ENCODE assay signal across 8 cellular contexts in the genomic region with DNA sequence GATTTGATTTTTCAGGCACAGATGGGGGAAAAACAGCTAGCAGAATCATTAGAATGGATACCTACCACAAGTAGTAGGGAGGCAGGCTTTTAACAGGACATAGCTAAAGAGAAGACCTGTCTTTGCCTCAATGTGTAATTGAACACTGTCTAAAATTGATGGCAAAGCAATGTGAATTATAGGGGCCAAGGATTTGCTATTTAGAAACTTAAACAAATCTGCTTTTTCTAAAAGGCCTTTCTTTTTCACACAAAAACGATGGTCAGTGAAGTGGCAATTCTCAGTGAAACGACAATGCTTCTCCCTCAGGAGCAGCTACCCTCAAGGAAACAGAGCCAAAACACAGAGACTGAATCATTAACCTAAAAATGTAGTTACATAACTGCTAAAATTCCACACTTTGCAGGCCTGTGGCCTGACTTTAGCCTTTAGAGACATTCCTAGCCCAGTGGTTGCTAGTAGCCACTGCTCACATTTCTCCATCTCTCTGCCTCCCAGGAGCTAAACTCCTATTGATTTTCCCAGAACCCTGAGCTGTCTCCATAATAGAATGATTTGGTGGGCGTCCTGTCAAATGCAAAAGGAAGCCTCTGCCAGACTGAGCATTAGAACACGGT.
DNase-seq lines count a peak whose midpoint lies in the region; ATAC-seq, FAIRE-seq and TF ChIP-seq lines count a peak whose summit lies in the region.

No MANE protein-coding gene starts in this region.

- H3K4me3 ChIP-seq in HepG2 (replicated peaks in 1 of 3; ENCODE audit: insufficient read depth in 1 of 3, low read depth in 2 of 3, low read length in 3 of 3) (no peak overlapping the region), subcutaneous abdominal adipose tissue (ENCODE audit: low read depth in 1 of 5, low read length in 5 of 5) (no peak overlapping the region), tibial nerve (no peak overlapping the region)

- in situ Hi-C loops in HepG2 (cut with HindIII; ENCODE audit: extremely low pct_ligation_motif_present, low pct_unique_long_range_greater_than_20kb): no loop called here

- H3K36me3 ChIP-seq in HepG2 (replicated peaks in 1 of 2; ENCODE audit: control insufficient read depth in 1 of 2, insufficient read depth in 2 of 2, low read length in 2 of 2) (no peaks in the 10 kb centered on the region), subcutaneous abdominal adipose tissue (ENCODE audit: control insufficient read depth in 5 of 5, insufficient read depth in 5 of 5, low read length in 5 of 5) (no peaks in the 10 kb centered on the region), tibial nerve (no peaks in the 10 kb centered on the region)

- BruUV-seq in HepG2 (replicated peaks; lab: Mats Ljungman, UMichigan): no TSS peak

- TF ChIP-seq EP300 in HepG2 (IDR thresholded peaks at IDR 0.05; ENCODE audit: low read depth in 2 of 2, low read length in 2 of 2) (no peak), HepG2 (CRISPR knock-in tag; IDR thresholded peaks at IDR 0.05; ENCODE audit: borderline replicate concordance) (no peak), tibial nerve (IDR thresholded peaks at IDR 0.05) (peak in 1 of 2 donors; percentile 39)

- TF ChIP-seq POLR2A in HepG2 (IDR thresholded peaks at IDR 0.05; ENCODE audit: insufficient read depth in 1 of 2, low read depth in 2 of 2, low read length in 2 of 2): no peak
- TF ChIP-seq POLR2A in tibial nerve (IDR thresholded peaks at IDR 0.05): no peak

- H4K20me1 ChIP-seq in HepG2 (ENCODE audit: insufficient read depth, low read length): no peaks in the 10 kb centered on the region

- H3K27me3 Mint-ChIP-seq in activated naive CD4-positive, alpha-beta T cell treated with anti-CD3 and anti-CD28 coated beads for 36 hours (ENCODE audit: low read depth): no peaks in the 10 kb centered on the region

- peak; percentile 69 for DNase-seq in HS-5 (ENCODE audit: low read depth)
- peak; percentile 47 for DNase-seq in cerebellum (ENCODE audit: low spot score)
- no peak for DNase-seq in HepG2 (ENCODE audit: low spot score)
- DNase-seq in T-helper 9 cell: no peak
- DNase-seq in tibial nerve (ENCODE audit: low spot score in 2 of 2): no peak
- no peak for DNase-seq in activated naive CD4-positive, alpha-beta T cell treated with anti-CD3 and anti-CD28 coated beads for 36 hours

- intact Hi-C loops in HepG2 (cut with micrococcal nuclease; ENCODE audit: unreplicated experiment): no loop called here
- intact Hi-C loops in activated naive CD4-positive, alpha-beta T cell treated with anti-CD3 and anti-CD28 coated beads for 36 hours (cut with micrococcal nuclease): no loop called here

- H3K4me1 ChIP-seq in HepG2 (ENCODE audit: insufficient read depth, low read length) (no peaks in the 10 kb centered on the region), subcutaneous abdominal adipose tissue (ENCODE audit: control insufficient read depth in 5 of 5, insufficient read depth in 5 of 5, low read length in 5 of 5) (peaks cover 2 to 32% (median 29%) of the 10 kb centered on the region in 5 donors), tibial nerve (peaks cover 0 to 34% (median 13%) of the 10 kb centered on the region in 4 donors)

- no peak overlapping the region for H3K27ac Mint-ChIP-seq in activated naive CD4-positive, alpha-beta T cell treated with anti-CD3 and anti-CD28 coated beads for 36 hours

- TF ChIP-seq RAD21 in HepG2 (CRISPR knock-in tag; IDR thresholded peaks at IDR 0.05): no peak

- H3K4me3 Mint-ChIP-seq in activated naive CD4-positive, alpha-beta T cell treated with anti-CD3 and anti-CD28 coated beads for 36 hours: no peak overlapping the region

- CTCF ChIA-PET in HepG2 (lab: Yijun Ruan, JAX; ENCODE audit: low intra/inter-chr PET ratio, low total read pairs): no interaction called here
- CTCF ChIA-PET in activated naive CD4-positive, alpha-beta T cell treated with anti-CD3 and anti-CD28 coated beads for 36 hours (lab: Charles Lee): interaction anchor here (0.5 to 1.4 kb wide), 3 partner anchors 23 to 61 kb away, joined by 3 to 5 read pairs (median 4); no protein-coding TSS in a partner anchor

- H3K27me3 ChIP-seq in HepG2 (ENCODE audit: control insufficient read depth in 1 of 2, insufficient read depth in 2 of 2, low read length in 2 of 2) (no peaks in the 10 kb centered on the region), subcutaneous abdominal adipose tissue (ENCODE audit: control insufficient read depth in 5 of 5, insufficient read depth in 4 of 5, low read length in 5 of 5) (no peaks in the 10 kb centered on the region), tibial nerve (no peaks in the 10 kb centered on the region)

- POLR2A ChIA-PET in HepG2 (lab: Yijun Ruan, JAX): no interaction called here

- no peaks in the 10 kb centered on the region for H3K9me3 ChIP-seq in HepG2 (ENCODE audit: low read length)
- no peaks in the 10 kb centered on the region for H3K9me3 ChIP-seq in subcutaneous abdominal adipose tissue (ENCODE audit: control insufficient read depth in 5 of 5, low read length in 5 of 5)
- H3K9me3 ChIP-seq in tibial nerve: no peaks in the 10 kb centered on the region

- H3K9me3 Mint-ChIP-seq in activated naive CD4-positive, alpha-beta T cell treated with anti-CD3 and anti-CD28 coated beads for 36 hours: no peaks in the 10 kb centered on the region

- H2AFZ ChIP-seq in HepG2 (ENCODE audit: low read length): no peak overlapping the region

- no peak overlapping the region for H3K4me2 ChIP-seq in HepG2 (ENCODE audit: low read depth, low read length)

- no peak overlapping the region for H3K27ac ChIP-seq in HepG2 (ENCODE audit: extremely low read length, insufficient read depth, low read length)
- H3K27ac ChIP-seq in subcutaneous abdominal adipose tissue (ENCODE audit: low read depth, low read length): peak overlapping the region; percentile 92
- peak overlapping the region in 2 of 4 donors; percentile 69 to 75 for H3K27ac ChIP-seq in tibial nerve

- H3K36me3 Mint-ChIP-seq in activated naive CD4-positive, alpha-beta T cell treated with anti-CD3 and anti-CD28 coated beads for 36 hours (ENCODE audit: low read depth): no peaks in the 10 kb centered on the region

- no peak for FAIRE-seq in HepG2 (lab: Jason Lieb, UNC)

- WGBS in HepG2 (ENCODE audit: low lambda C conversion rate): 3% methylated on average over 4 of the region's 4 CpGs
- 23 to 25% methylated on average over 4 of the region's 4 CpGs for WGBS in tibial nerve, 2 donors

- H3K9ac ChIP-seq in HepG2 (ENCODE audit: insufficient read depth, low read depth, low read length) (no peak overlapping the region), subcutaneous abdominal adipose tissue (ENCODE audit: low read length in 5 of 5) (peak overlapping the region in 2 of 5 donors; percentile 19 to 52)

- TF ChIP-seq CTCF in HepG2 (CRISPR knock-in tag; IDR thresholded peaks at IDR 0.05) (no peak), tibial nerve (IDR thresholded peaks at IDR 0.05) (no peak)

- H3K79me2 ChIP-seq in HepG2 (ENCODE audit: insufficient read depth, low read length): no peaks in the 10 kb centered on the region

- no peaks in the 10 kb centered on the region for H3K4me1 Mint-ChIP-seq in activated naive CD4-positive, alpha-beta T cell treated with anti-CD3 and anti-CD28 coated beads for 36 hours (ENCODE audit: low read depth)

- ATAC-seq in HepG2: peak; percentile 78
- ATAC-seq in GM19328 (IDR thresholded peaks at IDR 0.05; ENCODE audit: unreplicated experiment): no peak

TF ChIP-seq in HepG2, 621 proteins besides CTCF, POLR2A, EP300 and RAD21 (continues in another document):
- no peak for TF ChIP-seq CBX1 (IDR thresholded peaks at IDR 0.05; ENCODE audit: low read depth)
- TF ChIP-seq, protein P1, sequence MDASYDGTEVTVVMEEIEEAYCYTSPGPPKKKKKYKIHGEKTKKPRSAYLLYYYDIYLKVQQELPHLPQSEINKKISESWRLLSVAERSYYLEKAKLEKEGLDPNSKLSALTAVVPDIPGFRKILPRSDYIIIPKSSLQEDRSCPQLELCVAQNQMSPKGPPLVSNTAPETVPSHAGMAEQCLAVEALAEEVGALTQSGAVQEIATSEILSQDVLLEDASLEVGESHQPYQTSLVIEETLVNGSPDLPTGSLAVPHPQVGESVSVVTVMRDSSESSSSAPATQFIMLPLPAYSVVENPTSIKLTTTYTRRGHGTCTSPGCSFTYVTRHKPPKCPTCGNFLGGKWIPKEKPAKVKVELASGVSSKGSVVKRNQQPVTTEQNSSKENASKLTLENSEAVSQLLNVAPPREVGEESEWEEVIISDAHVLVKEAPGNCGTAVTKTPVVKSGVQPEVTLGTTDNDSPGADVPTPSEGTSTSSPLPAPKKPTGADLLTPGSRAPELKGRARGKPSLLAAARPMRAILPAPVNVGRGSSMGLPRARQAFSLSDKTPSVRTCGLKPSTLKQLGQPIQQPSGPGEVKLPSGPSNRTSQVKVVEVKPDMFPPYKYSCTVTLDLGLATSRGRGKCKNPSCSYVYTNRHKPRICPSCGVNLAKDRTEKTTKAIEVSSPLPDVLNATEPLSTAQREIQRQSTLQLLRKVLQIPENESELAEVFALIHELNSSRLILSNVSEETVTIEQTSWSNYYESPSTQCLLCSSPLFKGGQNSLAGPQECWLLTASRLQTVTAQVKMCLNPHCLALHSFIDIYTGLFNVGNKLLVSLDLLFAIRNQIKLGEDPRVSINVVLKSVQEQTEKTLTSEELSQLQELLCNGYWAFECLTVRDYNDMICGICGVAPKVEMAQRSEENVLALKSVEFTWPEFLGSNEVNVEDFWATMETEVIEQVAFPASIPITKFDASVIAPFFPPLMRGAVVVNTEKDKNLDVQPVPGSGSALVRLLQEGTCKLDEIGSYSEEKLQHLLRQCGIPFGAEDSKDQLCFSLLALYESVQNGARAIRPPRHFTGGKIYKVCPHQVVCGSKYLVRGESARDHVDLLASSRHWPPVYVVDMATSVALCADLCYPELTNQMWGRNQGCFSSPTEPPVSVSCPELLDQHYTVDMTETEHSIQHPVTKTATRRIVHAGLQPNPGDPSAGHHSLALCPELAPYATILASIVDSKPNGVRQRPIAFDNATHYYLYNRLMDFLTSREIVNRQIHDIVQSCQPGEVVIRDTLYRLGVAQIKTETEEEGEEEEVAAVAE (CRISPR knock-in tag; IDR thresholded peaks at IDR 0.05; ENCODE audit: borderline replicate concordance): no peak
- TF ChIP-seq, protein P2, sequence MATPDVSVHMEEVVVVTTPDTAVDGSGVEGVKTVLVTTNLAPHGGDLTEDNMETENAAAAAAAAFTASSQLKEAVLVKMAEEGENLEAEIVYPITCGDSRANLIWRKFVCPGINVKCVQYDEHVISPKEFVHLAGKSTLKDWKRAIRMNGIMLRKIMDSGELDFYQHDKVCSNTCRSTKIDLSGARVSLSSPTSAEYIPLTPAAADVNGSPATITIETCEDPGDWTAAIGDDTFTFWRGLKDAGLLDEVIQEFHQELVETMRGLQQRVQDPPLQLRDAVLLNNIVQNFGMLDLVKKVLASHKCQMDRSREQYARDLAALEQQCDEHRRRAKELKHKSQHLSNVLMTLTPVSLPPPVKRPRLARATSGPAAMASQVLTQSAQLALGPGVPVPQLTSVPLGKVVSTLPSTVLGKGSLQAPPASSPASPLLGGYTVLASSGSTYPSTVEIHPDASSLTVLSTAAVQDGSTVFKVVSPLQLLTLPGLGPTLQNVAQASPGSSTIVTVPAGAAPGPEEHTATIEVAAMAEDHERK (CRISPR knock-in tag; IDR thresholded peaks at IDR 0.05; ENCODE audit: low read depth): no peak

Comparison
In these comparisons a context has a peak if more than half of its experiments do, and no peak if none do; other contexts are left out.
1. DNase-seq: peak in HS-5 (single experiment) and cerebellum (single experiment); none in HepG2 (single experiment), T-helper 9 cell (single experiment), tibial nerve (0 of 2) and activated naive CD4-positive, alpha-beta T cell treated with anti-CD3 and anti-CD28 coated beads for 36 hours (single experiment).